1 cellular context compared by ENCODE assay signal in the genomic region with DNA sequence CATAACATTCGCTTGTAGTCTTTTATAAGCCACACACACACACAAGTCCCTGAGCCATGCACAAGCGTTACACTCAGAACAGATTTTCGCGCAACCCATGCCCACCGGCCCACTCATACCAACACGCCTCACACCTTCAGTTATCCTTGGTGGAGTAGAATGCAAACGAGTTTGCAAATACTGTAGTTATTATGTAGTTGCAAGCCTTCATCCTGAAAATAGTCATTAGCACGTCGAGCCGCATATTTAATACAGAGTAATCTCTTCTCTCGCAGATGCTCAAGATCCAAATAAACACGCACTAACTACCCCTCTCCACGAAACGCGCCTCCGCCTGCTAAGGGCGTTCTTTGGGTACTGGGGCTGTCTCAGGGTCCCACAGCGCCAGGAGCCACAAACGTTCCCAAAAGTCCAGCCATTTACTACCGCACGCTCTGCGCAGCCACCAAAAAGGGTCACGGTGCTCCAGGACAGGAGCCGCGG.
TF ChIP-seq lines count a peak whose summit lies in the region.

No MANE protein-coding gene starts in this region.

TF ChIP-seq in endothelial cell of umbilical vein, 7 proteins besides CTCF, POLR2A, EP300 and RAD21:
- TF ChIP-seq EZH2 (IDR thresholded peaks at IDR 0.05; ENCODE audit: borderline replicate concordance, low read depth, low read length, severe bottlenecking), result peak; percentile 80
- TF ChIP-seq JUN (IDR thresholded peaks at IDR 0.05; ENCODE audit: borderline replicate concordance, insufficient read depth, insufficient read length, low read depth), result no peak
- TF ChIP-seq MYC (IDR thresholded peaks at IDR 0.05; ENCODE audit: low read depth, low read length), result no peak
- no peak for TF ChIP-seq FOS (IDR thresholded peaks at IDR 0.05; ENCODE audit: borderline replicate concordance, insufficient read depth, low read length)
- TF ChIP-seq, protein P1, sequence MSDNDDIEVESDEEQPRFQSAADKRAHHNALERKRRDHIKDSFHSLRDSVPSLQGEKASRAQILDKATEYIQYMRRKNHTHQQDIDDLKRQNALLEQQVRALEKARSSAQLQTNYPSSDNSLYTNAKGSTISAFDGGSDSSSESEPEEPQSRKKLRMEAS (IDR thresholded peaks at IDR 0.05; ENCODE audit: insufficient read depth, insufficient read length), result no peak
